ENCODE assay signal across 17 cellular contexts in genomic region chr4:144589512-144589911, GRCh38. TPM values are rescaled to one million over a fixed set of nuclear protein-coding genes. Genes with fewer than 3 reads are reported as not detected.
"Had no signal": no experiment of that assay in that cellular context is flagged by ENCODE, and none has a peak within 500 bp of the region (broad histone marks: within the 10 kb centered on the region; RNA-seq: fewer than 3 reads in every experiment).

No MANE protein-coding gene starts in this region.

- DNase-seq: activated CD4-positive, CD25-positive, alpha-beta regulatory T cell treated with anti-CD3 and anti-CD28 coated beads, Interleukin-2, amount 50 U/mL, for 72 hours; activated naive CD4-positive, alpha-beta T cell treated with Interleukin-2 at 50 U/mL for 16 hours; activated T-cell treated with anti-CD3 and anti-CD28 coated beads for 4 hours; anterior cingulate cortex; cerebellar nuclear complex; foreskin melanocyte; head of caudate nucleus; nucleus accumbens; posterior cingulate gyrus; retina; substantia nigra; transverse colon had no signal

- H3K9me3 ChIP-seq: transverse colon had no signal

- ATAC-seq: activated T-helper 17 cell treated with anti-CD3 and anti-CD28 coated beads, Interleukin-2, amount 50 U/mL, for 72 hours; natural killer cell treated with Interleukin-12 subunit alpha and Interleukin-12 subunit beta and Interleukin-15 and Interleukin-18, amount 100 ng/mL, for 72 hours; stimulated activated memory B cell treated with anti-CD40 and anti-IgM and Interleukin-4, amounts not matched to agents 10 μg/mL and 1 μg/mL and 100 μg/mL, for 72 hours had no signal

- H3K27me3 ChIP-seq: transverse colon had no signal

- H3K36me3 ChIP-seq: transverse colon had no signal

- H3K4me3 ChIP-seq: transverse colon had no signal

- H3K27ac ChIP-seq: epithelial cell of prostate, transverse colon had no signal

RNA-seq across cellular contexts. Expression of gene HHIP, which starts 56.4 kb away (rescaled TPM):
- total RNA-seq: activated CD8-positive, alpha-beta memory T cell treated with anti-CD3 and anti-CD28 coated beads for 36 hours; activated T-helper 17 cell treated with anti-CD3 and anti-CD28 coated beads, Interleukin-2, amount 50 U/mL, for 72 hours; natural killer cell treated with Interleukin-12 subunit alpha and Interleukin-12 subunit beta and Interleukin-15 and Interleukin-18, amount 100 ng/mL, for 72 hours had no signal
